ENCODE assay signal across 1 cellular context in genomic region chr7:483656-484364, GRCh38.
TF ChIP-seq lines count a peak whose summit lies in the region.

No MANE protein-coding gene starts in this region.

TF ChIP-seq in H1, 55 proteins besides CTCF, POLR2A, EP300 and RAD21 (continued from another document):
- TF ChIP-seq ATF2 (IDR thresholded peaks at IDR 0.05; ENCODE audit: low read length) (no peak), CHD2 (IDR thresholded peaks at IDR 0.05; ENCODE audit: low read length) (no peak), POU5F1 (IDR thresholded peaks at IDR 0.05; ENCODE audit: low read depth, low read length) (no peak)
